Comparison of ENCODE assay signal across 9 cellular contexts in the genomic region with DNA sequence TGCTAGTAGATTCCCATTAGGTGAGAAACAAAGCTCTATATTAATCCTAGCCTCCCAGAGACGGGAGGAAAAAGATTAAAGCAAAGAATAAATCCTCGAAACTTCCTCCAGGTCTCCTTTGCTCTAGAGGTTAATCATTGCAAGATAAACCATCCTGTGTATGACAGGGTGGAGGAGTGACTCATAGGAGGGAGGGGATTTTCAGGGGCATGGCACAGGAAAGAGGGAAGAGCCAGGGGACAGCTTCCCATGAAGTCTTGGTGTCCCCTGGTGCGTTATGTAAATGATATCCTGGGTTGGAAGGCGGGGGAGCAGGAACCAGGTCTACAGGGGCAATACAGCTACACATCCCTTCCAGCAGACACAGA. TPM values are rescaled to one million over a fixed set of nuclear protein-coding genes. Genes with fewer than 3 reads are reported as not detected.
DNase-seq lines count a peak whose midpoint lies in the region; ATAC-seq and TF ChIP-seq lines count a peak whose summit lies in the region.
"Had no signal": no experiment of that assay in that cellular context is flagged by ENCODE, and none has a peak within 500 bp of the region (broad histone marks: within the 10 kb centered on the region; RNA-seq: fewer than 3 reads in every experiment).

No MANE protein-coding gene starts in this region.

- WGBS in esophagus squamous epithelium, 2 donors, result 32 to 36% methylated on average over 4 of the region's 4 CpGs

- H3K36me3 ChIP-seq in PC-3 (ENCODE audit: low read depth, low read length) (no peaks in the 10 kb centered on the region), esophagus squamous epithelium (peaks cover 0 to 35% (median 0%) of the 10 kb centered on the region in 3 donors)

- H3K79me2 ChIP-seq in PC-3 (ENCODE audit: low read length), result no peaks in the 10 kb centered on the region

- DNase-seq in DMS53 (lab: John Stamatoyannopoulos, UW), result peak; percentile 89
- DNase-seq in PC-3, result peak; percentile 75
- DNase-seq in esophagus squamous epithelium (lab: John Stamatoyannopoulos, UW), result no peak
- DNase-seq in neural crest cell (ENCODE audit: low read depth, low spot score), result no peak
- DNase-seq in stimulated activated CD4-positive, alpha-beta T cell treated with anti-CD3 and anti-CD28 coated beads, Interleukin-4, amount 100 ng/mL, for 1 hour, result no peak
- no peak for DNase-seq in activated CD4-positive, CD25-positive, alpha-beta regulatory T cell treated with anti-CD3 and anti-CD28 coated beads, Interleukin-2, amount 50 U/mL, for 72 hours
- no peak for DNase-seq in posterior cingulate gyrus

- TF ChIP-seq CTCF in PC-3 (conservative IDR thresholded peaks at IDR 0.05; ENCODE audit: low read depth, low read length), result no peak
- no peak for TF ChIP-seq CTCF in esophagus squamous epithelium (IDR thresholded peaks at IDR 0.05)
- no peak for TF ChIP-seq CTCF in neural crest cell (conservative IDR thresholded peaks at IDR 0.05)

- H3K9me3 ChIP-seq in PC-3 (ENCODE audit: low read length), result no peaks in the 10 kb centered on the region
- H3K9me3 ChIP-seq in esophagus squamous epithelium, result peaks cover 0 to 3% (median 0%) of the 10 kb centered on the region in 3 donors

- peaks cover 8% of the 10 kb centered on the region for H3K27me3 Mint-ChIP-seq in neural crest cell (ENCODE audit: low read depth)

- H3K4me3 ChIP-seq in PC-3 (ENCODE audit: low read length), result no peak overlapping the region
- H3K4me3 ChIP-seq in esophagus squamous epithelium, result peak overlapping the region; percentile 23 to 44 (median 40)

- CTCF ChIA-PET in PC-3 (lab: Charles Lee), result no interaction called here

- no peak overlapping the region for H3K9ac ChIP-seq in PC-3 (ENCODE audit: low read length)

- TF ChIP-seq POLR2A in esophagus squamous epithelium (IDR thresholded peaks at IDR 0.05), result no peak

- H3K27me3 ChIP-seq in PC-3 (ENCODE audit: low read length) (no peaks in the 10 kb centered on the region), esophagus squamous epithelium (no peaks in the 10 kb centered on the region)

- peak overlapping the region; percentile 57 for H3K4me2 ChIP-seq in PC-3 (ENCODE audit: low read length)

- peaks cover 7% of the 10 kb centered on the region for H3K36me3 Mint-ChIP-seq in neural crest cell (ENCODE audit: low read depth)

- H3K27ac ChIP-seq in PC-3 (ENCODE audit: low read length) (no peak overlapping the region), esophagus squamous epithelium (peak overlapping the region in 3 of 4 donors; percentile 69 to 86 (median 85))

- peak overlapping the region; percentile 43 for H2AFZ ChIP-seq in PC-3 (ENCODE audit: low read length)

- peaks cover 17% of the 10 kb centered on the region for H3K9me3 Mint-ChIP-seq in neural crest cell

- intact Hi-C loops in PC-3 (cut with micrococcal nuclease), result loop anchor here (10.0 kb wide), 1 partner anchor 86 kb away; no protein-coding TSS in a partner anchor
- intact Hi-C loops in esophagus squamous epithelium (cut with DNase I), result no loop called here
- intact Hi-C loops in posterior cingulate gyrus (cut with DNase I), result no loop called here

- H3K9me2 ChIP-seq in PC-3 (replicated peaks; ENCODE audit: low read length), result no peaks in the 10 kb centered on the region

- ATAC-seq in PC-3 (peak; percentile 99), GM18511 (IDR thresholded peaks at IDR 0.05; ENCODE audit: unreplicated experiment) (no peak)

- peak overlapping the region; percentile 83 for H3K27ac Mint-ChIP-seq in neural crest cell (ENCODE audit: unreplicated experiment)

- H3K4me1 ChIP-seq in PC-3 (ENCODE audit: insufficient read depth, low read length) (peaks cover 11% of the 10 kb centered on the region), esophagus squamous epithelium (peaks cover 0 to 35% (median 0%) of the 10 kb centered on the region in 3 donors)

- no peak overlapping the region for H3K4me3 Mint-ChIP-seq in neural crest cell

- BruUV-seq in PC-3 (replicated peaks; lab: Mats Ljungman, UMichigan), result no TSS peak

- H3F3A ChIP-seq in PC-3 (ENCODE audit: low read length, unreplicated experiment), result no peaks in the 10 kb centered on the region

- H3K4me1 Mint-ChIP-seq in neural crest cell, result no peaks in the 10 kb centered on the region

- POLR2A ChIA-PET in PC-3 (lab: Charles Lee; ENCODE audit: unreplicated experiment), result interaction anchor here (0.6 kb wide), 1 partner anchor 57 kb away, joined by 4 read pairs; no protein-coding TSS in a partner anchor

- no peaks in the 10 kb centered on the region for H4K20me1 ChIP-seq in PC-3 (ENCODE audit: low read length)

RNA-seq across cellular contexts. Expression of a gene that starts 0.8 kb away (rescaled TPM):
- total RNA-seq in PC-3 (2014; rRNA removed) (not detected in 2 replicates), esophagus squamous epithelium (10 to 100 TPM; 34.5 to 99.8 (median 79.1) TPM), neural crest cell (not detected in 2 replicates)

RNA-seq across cellular contexts. Expression of a gene that starts 56.0 kb away (rescaled TPM):
- total RNA-seq in PC-3 (2014; rRNA removed) (not detected in 2 replicates), esophagus squamous epithelium (not detected), neural crest cell (not detected in 2 replicates)
- total RNA-seq: osteoblast had no signal

Comparison
In these comparisons a context has a peak if more than half of its experiments do, and no peak if none do; other contexts are left out.
1. DNase-seq: peak in DMS53 (single experiment) and PC-3 (single experiment); none in esophagus squamous epithelium (single experiment), neural crest cell (single experiment), stimulated activated CD4-positive, alpha-beta T cell treated with anti-CD3 and anti-CD28 coated beads, Interleukin-4, amount 100 ng/mL, for 1 hour (single experiment), activated CD4-positive, CD25-positive, alpha-beta regulatory T cell treated with anti-CD3 and anti-CD28 coated beads, Interleukin-2, amount 50 U/mL, for 72 hours (single experiment) and posterior cingulate gyrus (0 of 10).
2. RNA of a gene that starts 0.8 kb away (total RNA-seq): 34.5 to 99.8 TPM in esophagus squamous epithelium; not detected in PC-3 and not detected in neural crest cell; every median in the first group is over 10 times any median in the second.